9 cellular contexts compared by ENCODE assay signal in the genomic region with DNA sequence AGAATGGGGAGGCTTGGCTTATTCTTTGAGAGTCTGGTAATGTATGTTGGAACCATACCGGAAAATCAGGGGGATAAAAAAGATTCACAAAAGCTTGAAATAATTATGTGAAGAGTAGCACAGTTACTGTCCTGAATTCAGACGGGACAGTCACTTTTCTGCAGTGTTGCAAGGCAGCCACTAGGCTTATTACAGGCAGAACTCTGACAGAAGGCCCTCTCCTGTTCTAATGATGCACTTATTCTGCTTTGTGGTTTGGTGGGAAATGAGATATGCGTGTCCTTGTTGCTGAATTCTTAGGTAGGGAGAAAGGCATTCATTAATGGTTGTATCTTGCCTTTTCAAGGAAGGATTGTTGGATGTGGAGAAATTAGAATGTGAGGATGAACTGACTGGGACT. TPM values are rescaled to one million over a fixed set of nuclear protein-coding genes. Genes with fewer than 3 reads are reported as not detected.
DNase-seq lines count a peak whose midpoint lies in the region; ATAC-seq, FAIRE-seq and TF ChIP-seq lines count a peak whose summit lies in the region.
"Had no signal": no experiment of that assay in that cellular context is flagged by ENCODE, and none has a peak within 500 bp of the region (broad histone marks: within the 10 kb centered on the region; RNA-seq: fewer than 3 reads in every experiment).

No MANE protein-coding gene starts in this region.

- no peaks in the 10 kb centered on the region for H3K79me2 ChIP-seq in neural progenitor cell (ENCODE audit: low read depth)

- no peak overlapping the region for H3K27ac ChIP-seq in A549
- no peak overlapping the region for H3K27ac ChIP-seq in neural progenitor cell
- no peak overlapping the region for H3K27ac ChIP-seq in ascending aorta
- no peak overlapping the region for H3K27ac ChIP-seq in prostate gland

- intact Hi-C loops in ascending aorta (cut with DNase I) (no loop called here), prostate gland (cut with DNase I) (no loop called here)

- H3K9me3 ChIP-seq in A549, result no peaks in the 10 kb centered on the region
- H3K9me3 ChIP-seq in neural progenitor cell (ENCODE audit: low read depth), result no peaks in the 10 kb centered on the region
- no peaks in the 10 kb centered on the region for H3K9me3 ChIP-seq in ascending aorta
- no peaks in the 10 kb centered on the region for H3K9me3 ChIP-seq in prostate gland

- DNase-seq in A549 (ENCODE audit: low read depth in 1 of 2, low spot score in 1 of 2) (peak; percentile 18 to 31), amniotic epithelial cell (ENCODE audit: low read depth) (peak; percentile 76), neural progenitor cell (ENCODE audit: low spot score) (peak; percentile 30), ascending aorta (ENCODE audit: low spot score in 2 of 2) (no peak), NCI-H446 (lab: John Stamatoyannopoulos, UW) (no peak), prostate gland (ENCODE audit: low spot score) (no peak)

- H3K9me3 Mint-ChIP-seq in neural progenitor cell, result no peaks in the 10 kb centered on the region
- H3K9me3 Mint-ChIP-seq: central memory CD8-positive, alpha-beta T cell had no signal

- TF ChIP-seq POLR2A in A549 (IDR thresholded peaks at IDR 0.05; ENCODE audit: low read length), result no peak
- no peak for TF ChIP-seq POLR2A in prostate gland (IDR thresholded peaks at IDR 0.05)

- no peak for TF ChIP-seq EP300 in A549 (IDR thresholded peaks at IDR 0.05)

- H3K4me1 Mint-ChIP-seq in neural progenitor cell, result no peaks in the 10 kb centered on the region
- H3K4me1 Mint-ChIP-seq: central memory CD8-positive, alpha-beta T cell had no signal

- FAIRE-seq in A549 (lab: Jason Lieb, UNC), result no peak

- POLR2A ChIA-PET in A549 (lab: Yijun Ruan, JAX), result no interaction called here

- TF ChIP-seq CTCF in A549 (IDR thresholded peaks at IDR 0.05) (no peak), neural progenitor cell (IDR thresholded peaks at IDR 0.05) (peak; percentile 54), ascending aorta (IDR thresholded peaks at IDR 0.05) (peak in 1 of 3 experiments; percentile 17), prostate gland (IDR thresholded peaks at IDR 0.05) (no peak)

- H2AFZ ChIP-seq in neural progenitor cell (replicated peaks), result no peak overlapping the region

- no peak overlapping the region for H3K4me3 Mint-ChIP-seq in neural progenitor cell
- H3K4me3 Mint-ChIP-seq: central memory CD8-positive, alpha-beta T cell had no signal

- H3K27me3 ChIP-seq in neural progenitor cell, result no peaks in the 10 kb centered on the region
- no peaks in the 10 kb centered on the region for H3K27me3 ChIP-seq in ascending aorta
- H3K27me3 ChIP-seq in prostate gland (replicated peaks; ENCODE audit: insufficient read depth), result no peaks in the 10 kb centered on the region

- 10% methylated on average over 3 of the region's 3 CpGs for WGBS in A549 (ENCODE audit: missing lambda C conversion rate)
- 60% methylated on average over 3 of the region's 3 CpGs for WGBS in prostate gland

- H3K9ac ChIP-seq in neural progenitor cell, result no peak overlapping the region

- CTCF ChIA-PET in A549 (lab: Yijun Ruan, JAX), result no interaction called here

- H4K20me1 ChIP-seq in neural progenitor cell (ENCODE audit: low read depth), result no peaks in the 10 kb centered on the region

- peaks cover 11% of the 10 kb centered on the region for H3K36me3 Mint-ChIP-seq in neural progenitor cell

- H3K27me3 Mint-ChIP-seq in neural progenitor cell (ENCODE audit: insufficient read depth, low read depth), result no peaks in the 10 kb centered on the region
- H3K27me3 Mint-ChIP-seq: central memory CD8-positive, alpha-beta T cell had no signal

- H3K27ac Mint-ChIP-seq in neural progenitor cell, result no peak overlapping the region

- H3F3A ChIP-seq in neural progenitor cell (ENCODE audit: low read depth), result no peaks in the 10 kb centered on the region

- H3K36me3 ChIP-seq in neural progenitor cell, result no peaks in the 10 kb centered on the region
- H3K36me3 ChIP-seq in ascending aorta, result no peaks in the 10 kb centered on the region
- H3K36me3 ChIP-seq in prostate gland, result no peaks in the 10 kb centered on the region

- H3K4me2 ChIP-seq in A549 (no peak overlapping the region), neural progenitor cell (no peak overlapping the region)

- TF ChIP-seq RAD21 in A549 (conservative IDR thresholded peaks at IDR 0.05 in 1 of 2, IDR thresholded peaks at IDR 0.05 in 1 of 2), result no peak

- H3K4me3 ChIP-seq in A549 (no peak overlapping the region), neural progenitor cell (no peak overlapping the region), ascending aorta (no peak overlapping the region), prostate gland (no peak overlapping the region)

- peak; percentile 91 to 92 for ATAC-seq in A549
- peak; percentile 97 for ATAC-seq in GM18867 (IDR thresholded peaks at IDR 0.05; ENCODE audit: unreplicated experiment)
- peak; percentile 94 for ATAC-seq in HG03175 (IDR thresholded peaks at IDR 0.05; ENCODE audit: unreplicated experiment)

- H3K4me1 ChIP-seq in A549 (no peaks in the 10 kb centered on the region), neural progenitor cell (no peaks in the 10 kb centered on the region), ascending aorta (peaks cover 0 to 5% of the 10 kb centered on the region in 2 donors), prostate gland (replicated peaks) (no peaks in the 10 kb centered on the region)

TF ChIP-seq in A549, 52 proteins besides CTCF, POLR2A, EP300 and RAD21:
- TF ChIP-seq FOSL2 (IDR thresholded peaks at IDR 0.05) (no peak), FOSL2 (CRISPR knock-in tag; IDR thresholded peaks at IDR 0.05) (no peak), NFE2L2 (conservative IDR thresholded peaks at IDR 0.05; ENCODE audit: low read length) (no peak), CEBPB (IDR thresholded peaks at IDR 0.05) (no peak), CBX8 (IDR thresholded peaks at IDR 0.05) (no peak), GATA3 (IDR thresholded peaks at IDR 0.05; ENCODE audit: borderline replicate concordance) (no peak)
- TF ChIP-seq, protein P1, sequence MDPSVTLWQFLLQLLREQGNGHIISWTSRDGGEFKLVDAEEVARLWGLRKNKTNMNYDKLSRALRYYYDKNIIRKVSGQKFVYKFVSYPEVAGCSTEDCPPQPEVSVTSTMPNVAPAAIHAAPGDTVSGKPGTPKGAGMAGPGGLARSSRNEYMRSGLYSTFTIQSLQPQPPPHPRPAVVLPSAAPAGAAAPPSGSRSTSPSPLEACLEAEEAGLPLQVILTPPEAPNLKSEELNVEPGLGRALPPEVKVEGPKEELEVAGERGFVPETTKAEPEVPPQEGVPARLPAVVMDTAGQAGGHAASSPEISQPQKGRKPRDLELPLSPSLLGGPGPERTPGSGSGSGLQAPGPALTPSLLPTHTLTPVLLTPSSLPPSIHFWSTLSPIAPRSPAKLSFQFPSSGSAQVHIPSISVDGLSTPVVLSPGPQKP (IDR thresholded peaks at IDR 0.05; ENCODE audit: low read depth, low read length), result no peak
TF ChIP-seq in A549: peak in this region for 0.

RNA-seq across cellular contexts. Expression of gene GUCY1B1, which starts 37.2 kb away (rescaled TPM):
- polyA plus RNA-seq in A549 (2011; rRNA removed) (0.26 and 0.43 TPM in 2 replicates), A549 (2017; fragmentation: RNase III; extraction: RNeasy Plus Mini Kit Qiagen cat#74134 plus additional on column Dnase treatment) (0.14 to 0.25 TPM (median 0.22 TPM) in 3 replicates)
- 0.16 and 0.17 TPM in 2 replicates for polyA plus RNA-seq in A549 (2012; cell fraction: cytosol; rRNA removed)
- polyA plus RNA-seq in A549 (2012; cell fraction: nucleus; rRNA removed), result 0.05 and 0.12 TPM in 2 replicates
- 0.15 TPM in 1 of 2 replicates, not detected in the other for polyA minus RNA-seq in A549 (2011; rRNA and poly(A)+ RNA removed)
- total RNA-seq in neural progenitor cell (ENCODE audit: low replicate concordance) (10.8 and 10.9 TPM in 2 replicates), ascending aorta (34.9 TPM), prostate gland (10 to 100 TPM in 1 of 2 donors, 1 to 10 TPM in 1; 5.6 to 12.6 TPM)

Comparison
In these comparisons a context has a peak if more than half of its experiments do, and no peak if none do; other contexts are left out.
1. DNase-seq: peak in A549 (2 of 2), amniotic epithelial cell (single experiment) and neural progenitor cell (single experiment); none in ascending aorta (0 of 2), NCI-H446 (0 of 2) and prostate gland (single experiment).
2. Peak in every context shown above with its lines, with median percentiles within 50 percentile points of each other: ATAC-seq.